ENCODE assay signal across 1 cellular context in the genomic region with DNA sequence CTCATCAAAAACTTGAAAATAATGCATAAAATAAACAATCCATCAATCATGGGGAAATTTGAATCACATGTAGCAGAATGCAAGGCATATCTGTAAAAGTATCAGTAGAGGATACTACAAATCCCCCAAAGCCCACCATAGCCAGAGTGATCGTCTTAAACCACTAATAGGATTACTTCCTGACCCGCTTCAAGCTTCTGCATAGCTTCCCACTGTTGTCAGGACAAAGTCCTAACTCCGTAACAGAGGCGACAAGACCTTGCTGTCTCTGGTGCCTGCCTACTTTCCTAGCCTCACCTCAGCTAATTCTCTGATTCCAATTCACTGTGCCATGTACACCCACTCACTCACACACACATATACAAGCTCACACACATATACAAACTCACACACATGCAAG.
TF ChIP-seq lines count a peak whose summit lies in the region.

No MANE protein-coding gene starts in this region.

TF ChIP-seq in HepG2, 621 proteins besides CTCF, POLR2A, EP300 and RAD21:
- TF ChIP-seq ZFP37 (CRISPR knock-in tag; IDR thresholded peaks at IDR 0.05; ENCODE audit: borderline replicate concordance) (no peak), ZKSCAN1 (IDR thresholded peaks at IDR 0.05; ENCODE audit: low read length) (no peak), TGIF2 (CRISPR knock-in tag; IDR thresholded peaks at IDR 0.05) (no peak), GLMP (CRISPR knock-in tag; IDR thresholded peaks at IDR 0.05; ENCODE audit: borderline replicate concordance) (no peak), REL (CRISPR knock-in tag; conservative IDR thresholded peaks at IDR 0.05) (no peak), ZBTB44 (CRISPR knock-in tag; IDR thresholded peaks at IDR 0.05) (no peak), ZNF549 (CRISPR knock-in tag; IDR thresholded peaks at IDR 0.05) (no peak)
- TF ChIP-seq, protein P1, sequence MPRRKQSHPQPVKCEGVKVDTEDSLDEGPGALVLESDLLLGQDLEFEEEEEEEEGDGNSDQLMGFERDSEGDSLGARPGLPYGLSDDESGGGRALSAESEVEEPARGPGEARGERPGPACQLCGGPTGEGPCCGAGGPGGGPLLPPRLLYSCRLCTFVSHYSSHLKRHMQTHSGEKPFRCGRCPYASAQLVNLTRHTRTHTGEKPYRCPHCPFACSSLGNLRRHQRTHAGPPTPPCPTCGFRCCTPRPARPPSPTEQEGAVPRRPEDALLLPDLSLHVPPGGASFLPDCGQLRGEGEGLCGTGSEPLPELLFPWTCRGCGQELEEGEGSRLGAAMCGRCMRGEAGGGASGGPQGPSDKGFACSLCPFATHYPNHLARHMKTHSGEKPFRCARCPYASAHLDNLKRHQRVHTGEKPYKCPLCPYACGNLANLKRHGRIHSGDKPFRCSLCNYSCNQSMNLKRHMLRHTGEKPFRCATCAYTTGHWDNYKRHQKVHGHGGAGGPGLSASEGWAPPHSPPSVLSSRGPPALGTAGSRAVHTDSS (CRISPR knock-in tag; conservative IDR thresholded peaks at IDR 0.05), result no peak
